ENCODE assay signal across 1 cellular context in the genomic region with DNA sequence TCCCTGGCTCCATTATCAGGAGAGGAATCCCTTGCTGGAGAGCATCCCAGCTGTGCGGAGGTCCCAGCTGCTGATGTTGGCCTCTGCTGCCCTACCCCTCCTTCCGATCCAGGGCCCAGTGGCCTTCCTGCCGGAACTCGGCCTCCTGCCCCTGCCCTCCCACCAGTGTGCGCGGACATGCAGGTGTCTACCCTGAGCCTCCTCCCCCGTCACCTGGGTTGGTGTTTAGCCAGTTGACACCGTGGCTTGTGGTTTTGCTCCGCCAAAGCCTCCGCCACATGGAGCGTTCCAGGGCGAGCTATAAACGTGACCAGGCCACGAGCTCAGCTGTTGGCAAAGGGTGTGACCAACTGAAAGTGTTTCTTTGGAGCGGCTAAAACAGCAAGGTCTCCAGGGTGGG.
TF ChIP-seq lines count a peak whose summit lies in the region.

No MANE protein-coding gene starts in this region.

TF ChIP-seq in SK-N-SH, 30 proteins besides CTCF, POLR2A, EP300 and RAD21 (continued from another document):
- TF ChIP-seq, protein P1, sequence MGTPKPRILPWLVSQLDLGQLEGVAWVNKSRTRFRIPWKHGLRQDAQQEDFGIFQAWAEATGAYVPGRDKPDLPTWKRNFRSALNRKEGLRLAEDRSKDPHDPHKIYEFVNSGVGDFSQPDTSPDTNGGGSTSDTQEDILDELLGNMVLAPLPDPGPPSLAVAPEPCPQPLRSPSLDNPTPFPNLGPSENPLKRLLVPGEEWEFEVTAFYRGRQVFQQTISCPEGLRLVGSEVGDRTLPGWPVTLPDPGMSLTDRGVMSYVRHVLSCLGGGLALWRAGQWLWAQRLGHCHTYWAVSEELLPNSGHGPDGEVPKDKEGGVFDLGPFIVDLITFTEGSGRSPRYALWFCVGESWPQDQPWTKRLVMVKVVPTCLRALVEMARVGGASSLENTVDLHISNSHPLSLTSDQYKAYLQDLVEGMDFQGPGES (IDR thresholded peaks at IDR 0.05; ENCODE audit: low read depth, low read length): no peak
- TF ChIP-seq EZH2phosphoT487 (IDR thresholded peaks at IDR 0.05; ENCODE audit: borderline replicate concordance, low read depth): no peak
- no peak for TF ChIP-seq JUND (IDR thresholded peaks at IDR 0.05)
- no peak for TF ChIP-seq TCF12 (IDR thresholded peaks at IDR 0.05)
- no peak for TF ChIP-seq FOXM1 (IDR thresholded peaks at IDR 0.05; ENCODE audit: low read depth)
- no peak for TF ChIP-seq RXRA (IDR thresholded peaks at IDR 0.05; ENCODE audit: borderline replicate concordance, low read depth)
- TF ChIP-seq POLR2AphosphoS5 (IDR thresholded peaks at IDR 0.05; ENCODE audit: low read depth, low read length): no peak
- TF ChIP-seq, protein P2, sequence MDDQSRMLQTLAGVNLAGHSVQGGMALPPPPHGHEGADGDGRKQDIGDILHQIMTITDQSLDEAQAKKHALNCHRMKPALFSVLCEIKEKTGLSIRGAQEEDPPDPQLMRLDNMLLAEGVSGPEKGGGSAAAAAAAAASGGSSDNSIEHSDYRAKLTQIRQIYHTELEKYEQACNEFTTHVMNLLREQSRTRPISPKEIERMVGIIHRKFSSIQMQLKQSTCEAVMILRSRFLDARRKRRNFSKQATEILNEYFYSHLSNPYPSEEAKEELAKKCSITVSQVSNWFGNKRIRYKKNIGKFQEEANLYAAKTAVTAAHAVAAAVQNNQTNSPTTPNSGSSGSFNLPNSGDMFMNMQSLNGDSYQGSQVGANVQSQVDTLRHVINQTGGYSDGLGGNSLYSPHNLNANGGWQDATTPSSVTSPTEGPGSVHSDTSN (IDR thresholded peaks at IDR 0.05): no peak
- no peak for TF ChIP-seq SIN3A (IDR thresholded peaks at IDR 0.05; ENCODE audit: borderline replicate concordance, low read depth, low read length)
- TF ChIP-seq NFIC (IDR thresholded peaks at IDR 0.05; ENCODE audit: borderline replicate concordance): no peak
- TF ChIP-seq, protein P3, sequence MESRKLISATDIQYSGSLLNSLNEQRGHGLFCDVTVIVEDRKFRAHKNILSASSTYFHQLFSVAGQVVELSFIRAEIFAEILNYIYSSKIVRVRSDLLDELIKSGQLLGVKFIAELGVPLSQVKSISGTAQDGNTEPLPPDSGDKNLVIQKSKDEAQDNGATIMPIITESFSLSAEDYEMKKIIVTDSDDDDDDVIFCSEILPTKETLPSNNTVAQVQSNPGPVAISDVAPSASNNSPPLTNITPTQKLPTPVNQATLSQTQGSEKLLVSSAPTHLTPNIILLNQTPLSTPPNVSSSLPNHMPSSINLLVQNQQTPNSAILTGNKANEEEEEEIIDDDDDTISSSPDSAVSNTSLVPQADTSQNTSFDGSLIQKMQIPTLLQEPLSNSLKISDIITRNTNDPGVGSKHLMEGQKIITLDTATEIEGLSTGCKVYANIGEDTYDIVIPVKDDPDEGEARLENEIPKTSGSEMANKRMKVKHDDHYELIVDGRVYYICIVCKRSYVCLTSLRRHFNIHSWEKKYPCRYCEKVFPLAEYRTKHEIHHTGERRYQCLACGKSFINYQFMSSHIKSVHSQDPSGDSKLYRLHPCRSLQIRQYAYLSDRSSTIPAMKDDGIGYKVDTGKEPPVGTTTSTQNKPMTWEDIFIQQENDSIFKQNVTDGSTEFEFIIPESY (IDR thresholded peaks at IDR 0.05; ENCODE audit: borderline replicate concordance, low read depth): no peak
- TF ChIP-seq SMC3 (IDR thresholded peaks at IDR 0.05; ENCODE audit: low read depth, low read length): no peak
- TF ChIP-seq CHD2 (IDR thresholded peaks at IDR 0.05; ENCODE audit: low read length, partially characterized antibody): no peak
- TF ChIP-seq, protein P4, sequence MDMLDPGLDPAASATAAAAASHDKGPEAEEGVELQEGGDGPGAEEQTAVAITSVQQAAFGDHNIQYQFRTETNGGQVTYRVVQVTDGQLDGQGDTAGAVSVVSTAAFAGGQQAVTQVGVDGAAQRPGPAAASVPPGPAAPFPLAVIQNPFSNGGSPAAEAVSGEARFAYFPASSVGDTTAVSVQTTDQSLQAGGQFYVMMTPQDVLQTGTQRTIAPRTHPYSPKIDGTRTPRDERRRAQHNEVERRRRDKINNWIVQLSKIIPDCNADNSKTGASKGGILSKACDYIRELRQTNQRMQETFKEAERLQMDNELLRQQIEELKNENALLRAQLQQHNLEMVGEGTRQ (IDR thresholded peaks at IDR 0.05; ENCODE audit: borderline replicate concordance, low read depth, low read length): no peak
